In genomic region chr3:46692566-46692983, GRCh38 we compare ENCODE assay signal across 8 cellular contexts. TPM values are rescaled to one million over a fixed set of nuclear protein-coding genes. Genes with fewer than 3 reads are reported as not detected.
DNase-seq lines count a peak whose midpoint lies in the region; ATAC-seq and TF ChIP-seq lines count a peak whose summit lies in the region.

No MANE protein-coding gene starts in this region.

- no peaks in the 10 kb centered on the region for H3K36me3 Mint-ChIP-seq in CD8-positive, alpha-beta T cell

- no peak for TF ChIP-seq CTCF in CD8-positive, alpha-beta T cell (IDR thresholded peaks at IDR 0.05)
- TF ChIP-seq CTCF in epithelial cell of proximal tubule (conservative IDR thresholded peaks at IDR 0.05; ENCODE audit: low read depth, low read length) (no peak), omental fat pad (IDR thresholded peaks at IDR 0.05) (no peak)

- H3K9me3 ChIP-seq in CD8-positive, alpha-beta T cell (ENCODE audit: low read length), result no peaks in the 10 kb centered on the region

- ATAC-seq in CD8-positive, alpha-beta T cell, result no peak
- peak; percentile 2 for ATAC-seq in omental fat pad (ENCODE audit: low FRiP score)
- no peak for ATAC-seq in GM18861 (IDR thresholded peaks at IDR 0.05; ENCODE audit: unreplicated experiment)
- no peak for ATAC-seq in GM19467 (IDR thresholded peaks at IDR 0.05; ENCODE audit: unreplicated experiment)
- ATAC-seq in HG02588 (IDR thresholded peaks at IDR 0.05; ENCODE audit: unreplicated experiment), result no peak

- peak overlapping the region; percentile 85 for H3K27ac Mint-ChIP-seq in CD8-positive, alpha-beta T cell

- H3K4me3 Mint-ChIP-seq in CD8-positive, alpha-beta T cell, result peak overlapping the region; percentile 89

- intact Hi-C loops in CD8-positive, alpha-beta T cell (cut with DNase I, micrococcal nuclease), result loop anchor here (2.0 to 5.0 kb wide), 3 partner anchors 60 to 295 kb away; no protein-coding TSS in a partner anchor

- H3K36me3 ChIP-seq in CD8-positive, alpha-beta T cell (ENCODE audit: insufficient read depth, low read length), result no peaks in the 10 kb centered on the region

- CTCF ChIA-PET in CD8-positive, alpha-beta T cell (lab: Charles Lee), result interaction anchor here (0.8 to 1.3 kb wide), 2 partner anchors 175 to 632 kb away, joined by 3 read pairs; no protein-coding TSS in a partner anchor

- no peaks in the 10 kb centered on the region for H3K27me3 ChIP-seq in CD8-positive, alpha-beta T cell (ENCODE audit: insufficient read depth, low read length)

- POLR2A ChIA-PET in CD8-positive, alpha-beta T cell (lab: Charles Lee), result no interaction called here

- H3K27me3 Mint-ChIP-seq in CD8-positive, alpha-beta T cell (ENCODE audit: low read depth), result no peaks in the 10 kb centered on the region

- H3K4me1 Mint-ChIP-seq in CD8-positive, alpha-beta T cell (ENCODE audit: low read depth), result peaks cover 46% of the 10 kb centered on the region

- no peak overlapping the region for H3K27ac ChIP-seq in CD8-positive, alpha-beta T cell (ENCODE audit: low read depth, low read length)

- no peak for DNase-seq in CD8-positive, alpha-beta T cell
- DNase-seq in NCI-H226 (peak; percentile 80), epithelial cell of proximal tubule (ENCODE audit: low read depth) (peak; percentile 16), omental fat pad (ENCODE audit: low spot score) (no peak), GM19238 (ENCODE audit: insufficient read length, low spot score) (no peak)

- H3K4me3 ChIP-seq in CD8-positive, alpha-beta T cell (ENCODE audit: low read depth, low read length), result peak overlapping the region; percentile 76
- peak overlapping the region; percentile 72 for H3K4me3 ChIP-seq in epithelial cell of proximal tubule (ENCODE audit: low read depth, low read length)

- H3K4me1 ChIP-seq in CD8-positive, alpha-beta T cell (ENCODE audit: insufficient read depth, low read length), result peaks cover 55% of the 10 kb centered on the region

- H3K9me3 Mint-ChIP-seq in CD8-positive, alpha-beta T cell, result no peaks in the 10 kb centered on the region

RNA-seq across cellular contexts. Expression of gene ALS2CL, which starts 0.9 kb away (rescaled TPM):
- total RNA-seq in CD8-positive, alpha-beta T cell, result 1 to 10 TPM; 6.8 to 7.5 TPM
- 9.0 and 17.8 TPM in 2 replicates for total RNA-seq in epithelial cell of proximal tubule
- total RNA-seq in omental fat pad, result 10 to 100 TPM in 1 of 4 donors, 1 to 10 TPM in 3; 3.7 to 30.6 (median 6.7) TPM

RNA-seq across cellular contexts. Expression of gene TMIE, which starts 8.6 kb away (rescaled TPM):
- under 1 TPM; 0.19 to 0.28 TPM for total RNA-seq in CD8-positive, alpha-beta T cell
- total RNA-seq in epithelial cell of proximal tubule (not detected in 2 replicates), omental fat pad (under 1 TPM in 1 of 4 donors, not detected in 3; 0.79 TPM)

RNA-seq across cellular contexts. Expression of gene PRSS50, which starts 25.1 kb away (rescaled TPM):
- total RNA-seq in CD8-positive, alpha-beta T cell, result not detected
- total RNA-seq in epithelial cell of proximal tubule (not detected in 2 replicates), omental fat pad (under 1 TPM in 1 of 4 donors, not detected in 3; 0.32 TPM)

Comparison
In these comparisons a context has a peak if more than half of its experiments do, and no peak if none do; other contexts are left out.
1. DNase-seq: peak in NCI-H226 (single experiment) and epithelial cell of proximal tubule (single experiment); none in CD8-positive, alpha-beta T cell (0 of 7), omental fat pad (single experiment) and GM19238 (single experiment).